ENCODE assay signal across 25 cellular contexts in genomic region chr3:119195151-119195476, GRCh38. TPM values are rescaled to one million over a fixed set of nuclear protein-coding genes. Genes with fewer than 3 reads are reported as not detected.
"Had no signal": no experiment of that assay in that cellular context is flagged by ENCODE, and none has a peak within 500 bp of the region (broad histone marks: within the 10 kb centered on the region; RNA-seq: fewer than 3 reads in every experiment).

No MANE protein-coding gene starts in this region.

- H3K27ac ChIP-seq: esophagus squamous epithelium, gastroesophageal sphincter, ovary, right atrium auricular region, sigmoid colon, skin epidermis, stomach, thoracic aorta, transverse colon had no signal

- DNase-seq: effector memory CD4-positive, alpha-beta T cell; esophagus squamous epithelium; immature natural killer cell; kidney; left cardiac atrium; left ventricle myocardium superior; mucosa of descending colon; naive thymus-derived CD8-positive, alpha-beta T cell; ovary; sigmoid colon; stimulated activated CD4-positive, alpha-beta T cell treated with anti-CD3 and anti-CD28 coated beads, Interleukin-2, amount 100 ng/mL, for 24 hours; stimulated activated CD4-positive, alpha-beta T cell treated with anti-CD3 and anti-CD28 coated beads, Interleukin-4, amount 100 ng/mL, for 4 hours; stimulated activated naive B cell treated with anti-CD40 and anti-IgM and Interleukin-4, amounts not matched to agents 10 μg/mL and 1 μg/mL and 100 μg/mL, for 72 hours; stomach; substantia nigra; transverse colon had no signal

- H3K4me3 Mint-ChIP-seq: immature natural killer cell; naive thymus-derived CD8-positive, alpha-beta T cell; neural crest cell; stimulated activated naive B cell treated with anti-CD40 and anti-IgM and Interleukin-4, amounts not matched to agents 10 μg/mL and 1 μg/mL and 100 μg/mL, for 72 hours had no signal

- H3K27me3 Mint-ChIP-seq: stimulated activated naive B cell treated with anti-CD40 and anti-IgM and Interleukin-4, amounts not matched to agents 10 μg/mL and 1 μg/mL and 100 μg/mL, for 72 hours had no signal

- H3K27ac Mint-ChIP-seq: immature natural killer cell; naive thymus-derived CD8-positive, alpha-beta T cell; stimulated activated naive B cell treated with anti-CD40 and anti-IgM and Interleukin-4, amounts not matched to agents 10 μg/mL and 1 μg/mL and 100 μg/mL, for 72 hours had no signal

- H3K9me3 ChIP-seq: esophagus squamous epithelium, gastroesophageal sphincter, mucosa of descending colon, ovary, right atrium auricular region, sigmoid colon, stomach, thoracic aorta, transverse colon had no signal

- H3K9me3 Mint-ChIP-seq: naive thymus-derived CD8-positive, alpha-beta T cell; neural crest cell; stimulated activated naive B cell treated with anti-CD40 and anti-IgM and Interleukin-4, amounts not matched to agents 10 μg/mL and 1 μg/mL and 100 μg/mL, for 72 hours had no signal

- H3K4me3 ChIP-seq: esophagus squamous epithelium, gastroesophageal sphincter, lung, mucosa of descending colon, ovary, right atrium auricular region, sigmoid colon, skin epidermis, stomach, thoracic aorta, transverse colon had no signal

- H3K36me3 Mint-ChIP-seq: stimulated activated naive B cell treated with anti-CD40 and anti-IgM and Interleukin-4, amounts not matched to agents 10 μg/mL and 1 μg/mL and 100 μg/mL, for 72 hours had no signal

- H3K4me1 ChIP-seq: esophagus squamous epithelium, gastroesophageal sphincter, right atrium auricular region, sigmoid colon, stomach, transverse colon had no signal

- FAIRE-seq: endometrium, kidney had no signal

- H3K4me1 Mint-ChIP-seq: immature natural killer cell; naive thymus-derived CD8-positive, alpha-beta T cell; neural crest cell; stimulated activated naive B cell treated with anti-CD40 and anti-IgM and Interleukin-4, amounts not matched to agents 10 μg/mL and 1 μg/mL and 100 μg/mL, for 72 hours had no signal

- ATAC-seq: gastroesophageal sphincter; left ventricle myocardium superior; mucosa of descending colon; naive thymus-derived CD8-positive, alpha-beta T cell; stimulated activated naive B cell treated with anti-CD40 and anti-IgM and Interleukin-4, amounts not matched to agents 10 μg/mL and 1 μg/mL and 100 μg/mL, for 72 hours had no signal

- H3K36me3 ChIP-seq: esophagus squamous epithelium, gastroesophageal sphincter, ovary, right atrium auricular region, sigmoid colon, stomach, thoracic aorta, transverse colon had no signal

- H3K27me3 ChIP-seq: esophagus squamous epithelium, gastroesophageal sphincter, ovary, right atrium auricular region, sigmoid colon, stomach, transverse colon had no signal

RNA-seq across cellular contexts. Expression of gene UPK1B, which starts 21.7 kb away (rescaled TPM):
- total RNA-seq: mucosa of descending colon; naive thymus-derived CD8-positive, alpha-beta T cell; neural crest cell; posterior vena cava; sigmoid colon had no signal

RNA-seq across cellular contexts. Expression of gene TEX55, which starts 49.1 kb away (rescaled TPM):
- total RNA-seq: esophagus squamous epithelium; gastroesophageal sphincter; kidney; left cardiac atrium; left ventricle myocardium superior; lung; mucosa of descending colon; naive thymus-derived CD8-positive, alpha-beta T cell; neural crest cell; ovary; posterior vena cava; right atrium auricular region; sigmoid colon; stomach; thoracic aorta; transverse colon; ureter had no signal
